In genomic region chr15:35697549-35698299, GRCh38 we compare ENCODE assay signal across 12 cellular contexts.
DNase-seq lines count a peak whose midpoint lies in the region; ATAC-seq and TF ChIP-seq lines count a peak whose summit lies in the region.
"Had no signal": no experiment of that assay in that cellular context is flagged by ENCODE, and none has a peak within 500 bp of the region (broad histone marks: within the 10 kb centered on the region; RNA-seq: fewer than 3 reads in every experiment).

No MANE protein-coding gene starts in this region.

- no peak overlapping the region for H3K27ac Mint-ChIP-seq in activated CD4-positive, alpha-beta memory T cell treated with anti-CD3 and anti-CD28 coated beads, Interleukin-2, amount 10 ng/mL, durations not matched to agents 7 days and 5 days
- H3K27ac Mint-ChIP-seq: B cell, naive B cell had no signal

- POLR2A ChIA-PET in activated CD4-positive, alpha-beta memory T cell treated with anti-CD3 and anti-CD28 coated beads, Interleukin-2, amount 10 ng/mL, durations not matched to agents 7 days and 5 days (lab: Charles Lee), result interaction anchor here (0.7 kb wide), 1 partner anchor 421 kb away, joined by 4 read pairs; no protein-coding TSS in a partner anchor

- no peaks in the 10 kb centered on the region for H3K27me3 Mint-ChIP-seq in activated CD4-positive, alpha-beta memory T cell treated with anti-CD3 and anti-CD28 coated beads, Interleukin-2, amount 10 ng/mL, durations not matched to agents 7 days and 5 days
- H3K27me3 Mint-ChIP-seq: B cell had no signal

- H3K9me3 ChIP-seq in upper lobe of left lung, result no peaks in the 10 kb centered on the region

- no peaks in the 10 kb centered on the region for H3K9me3 Mint-ChIP-seq in activated CD4-positive, alpha-beta memory T cell treated with anti-CD3 and anti-CD28 coated beads, Interleukin-2, amount 10 ng/mL, durations not matched to agents 7 days and 5 days

- H3K36me3 ChIP-seq in upper lobe of left lung, result no peaks in the 10 kb centered on the region

- no peak overlapping the region for H3K4me3 ChIP-seq in upper lobe of left lung

- H3K4me1 ChIP-seq in upper lobe of left lung, result peaks cover 19 to 28% (median 24%) of the 10 kb centered on the region in 4 donors

- H3K27ac ChIP-seq in upper lobe of left lung, result peak overlapping the region in 2 of 4 donors; percentile 64 to 66

- no peak overlapping the region for H3K4me3 Mint-ChIP-seq in activated CD4-positive, alpha-beta memory T cell treated with anti-CD3 and anti-CD28 coated beads, Interleukin-2, amount 10 ng/mL, durations not matched to agents 7 days and 5 days
- H3K4me3 Mint-ChIP-seq: B cell, naive B cell had no signal

- peak in 2 of 4 donors; percentile 77 to 87 for TF ChIP-seq EP300 in upper lobe of left lung (IDR thresholded peaks at IDR 0.05)

- CTCF ChIA-PET in activated CD4-positive, alpha-beta memory T cell treated with anti-CD3 and anti-CD28 coated beads, Interleukin-2, amount 10 ng/mL, durations not matched to agents 7 days and 5 days (lab: Charles Lee), result no interaction called here

- WGBS in upper lobe of left lung, 2 donors, result 31% methylated on average over 8 of the region's 8 CpGs

- no peaks in the 10 kb centered on the region for H3K36me3 Mint-ChIP-seq in activated CD4-positive, alpha-beta memory T cell treated with anti-CD3 and anti-CD28 coated beads, Interleukin-2, amount 10 ng/mL, durations not matched to agents 7 days and 5 days (ENCODE audit: low read depth)
- H3K36me3 Mint-ChIP-seq: naive B cell had no signal

- no peak for TF ChIP-seq POLR2A in upper lobe of left lung (IDR thresholded peaks at IDR 0.05)

- TF ChIP-seq CTCF in upper lobe of left lung (IDR thresholded peaks at IDR 0.05), result peak in 2 of 6 experiments; percentile 6 to 11

- DNase-seq in NCI-H1105 treated with DMSO at 0.1 percent for 48 hours (lab: John Stamatoyannopoulos, UW), result peak; percentile 3
- no peak for DNase-seq in NCI-H1105 (lab: John Stamatoyannopoulos, UW)
- DNase-seq in astrocyte of the hippocampus (ENCODE audit: low read depth, low spot score), result peak; percentile 84
- DNase-seq in islet precursor cell, result peak; percentile 65
- DNase-seq in upper lobe of left lung, result no peak
- no peak for DNase-seq in activated CD4-positive, alpha-beta memory T cell treated with anti-CD3 and anti-CD28 coated beads, Interleukin-2, amount 10 ng/mL, durations not matched to agents 7 days and 5 days
- DNase-seq: central memory CD4-positive, alpha-beta T cell; Karpas-422; naive B cell had no signal

- no peaks in the 10 kb centered on the region for H3K27me3 ChIP-seq in upper lobe of left lung

- peak; percentile 52 to 75 for ATAC-seq in upper lobe of left lung (ENCODE audit: low FRiP score in 2 of 2)
- ATAC-seq in GM18861 (IDR thresholded peaks at IDR 0.05; ENCODE audit: unreplicated experiment), result no peak
- ATAC-seq in GM21360 (IDR thresholded peaks at IDR 0.05; ENCODE audit: unreplicated experiment), result no peak

- H3K4me1 Mint-ChIP-seq in activated CD4-positive, alpha-beta memory T cell treated with anti-CD3 and anti-CD28 coated beads, Interleukin-2, amount 10 ng/mL, durations not matched to agents 7 days and 5 days, result no peaks in the 10 kb centered on the region
- H3K4me1 Mint-ChIP-seq: B cell, naive B cell had no signal

Comparison
In these comparisons a context has a peak if more than half of its experiments do, and no peak if none do; other contexts are left out.
1. DNase-seq: peak in NCI-H1105 treated with DMSO at 0.1 percent for 48 hours (single experiment), astrocyte of the hippocampus (single experiment) and islet precursor cell (single experiment); none in NCI-H1105 (single experiment), upper lobe of left lung (0 of 2) and activated CD4-positive, alpha-beta memory T cell treated with anti-CD3 and anti-CD28 coated beads, Interleukin-2, amount 10 ng/mL, durations not matched to agents 7 days and 5 days (single experiment).
2. ATAC-seq: peak in upper lobe of left lung (2 of 2); none in GM18861 (single experiment) and GM21360 (single experiment).